In the genomic region with DNA sequence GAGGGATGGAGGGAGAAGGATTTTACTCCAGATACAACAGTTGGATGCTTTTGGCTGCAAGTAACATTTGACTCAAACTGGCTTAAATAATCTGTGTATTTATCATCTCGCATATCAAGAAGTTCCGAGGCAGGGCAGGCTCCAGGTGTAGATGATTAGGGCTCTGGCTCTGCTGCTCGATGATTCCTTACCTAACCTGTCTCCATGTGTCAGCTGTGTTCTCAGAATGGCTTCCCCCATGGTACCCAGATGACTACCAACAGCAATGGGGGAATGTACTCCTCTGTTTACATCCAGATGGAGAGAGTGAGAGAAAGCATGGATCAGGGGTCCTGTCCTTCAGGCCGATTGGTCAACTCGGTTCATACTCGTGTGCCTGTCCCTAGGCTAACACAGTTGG, we compare ENCODE assay signal across 30 cellular contexts.
"Had no signal": no experiment of that assay in that cellular context is flagged by ENCODE, and none has a peak within 500 bp of the region (broad histone marks: within the 10 kb centered on the region; RNA-seq: fewer than 3 reads in every experiment).

No MANE protein-coding gene starts in this region.

- FAIRE-seq: astrocyte, colon, TTC549 had no signal

- H3K27ac ChIP-seq: brain microvascular endothelial cell, esophagus squamous epithelium, gastroesophageal sphincter, VCaP had no signal

- H3K36me3 ChIP-seq: brain microvascular endothelial cell, esophagus squamous epithelium, gastroesophageal sphincter had no signal

- H3K9me3 ChIP-seq: esophagus squamous epithelium, gastroesophageal sphincter had no signal

- ATAC-seq: activated naive CD4-positive, alpha-beta T cell treated with anti-CD3 and anti-CD28 coated beads, Interleukin-2, amount 50 U/mL, for 72 hours; activated T-cell treated with anti-CD3 and anti-CD28 coated beads, Interleukin-2, amount 50 U/mL, for 72 hours; effector memory CD8-positive, alpha-beta T cell; gastroesophageal sphincter; WTC11 had no signal

- DNase-seq: activated CD4-positive, alpha-beta memory T cell treated with anti-CD3 and anti-CD28 coated beads, Interleukin-2, amount 10 ng/mL, durations not matched to agents 7 days and 5 days; activated CD4-positive, alpha-beta T cell treated with anti-CD3 and anti-CD28 coated beads for 1 hour; activated CD4-positive, alpha-beta T cell treated with anti-CD3 and anti-CD28 coated beads for 4 hours; activated CD4-positive, alpha-beta T cell treated with anti-CD3 and anti-CD28 coated beads, Interleukin-2, amount 10 ng/mL, durations not matched to agents 7 days and 5 days; activated CD4-positive, alpha-beta T cell treated with anti-CD3 and anti-CD28 coated beads, Interleukin-2, amount 50 U/mL, for 4 hours; activated CD8-positive, alpha-beta memory T cell treated with anti-CD3 and anti-CD28 coated beads, Interleukin-2, amount 50 U/mL, for 48 hours; activated gamma-delta T cell; activated naive CD4-positive, alpha-beta T cell; activated naive CD4-positive, alpha-beta T cell treated with anti-CD3 and anti-CD28 coated beads, Interleukin-2, amount 10 ng/mL, durations not matched to agents 7 days and 5 days; activated naive CD8-positive, alpha-beta T cell treated with anti-CD3 and anti-CD28 coated beads, Interleukin-2, amount 10 ng/mL, durations not matched to agents 7 days and 5 days; activated T-cell treated with anti-CD3 and anti-CD28 coated beads for 4 hours; activated T-cell treated with anti-CD3 and anti-CD28 coated beads, Interleukin-2, amount 50 U/mL, for 24 hours; activated T-cell treated with anti-CD3 and anti-CD28 coated beads, Interleukin-2, amount 50 U/mL, for 72 hours; brain microvascular endothelial cell; caudate nucleus; cortex of kidney; dermis blood vessel endothelial cell; effector CD4-positive, alpha-beta T cell; effector memory CD8-positive, alpha-beta T cell; erythroblast; esophagus squamous epithelium; foreskin melanocyte; T-helper 2 cell had no signal

- H3K4me3 ChIP-seq: esophagus squamous epithelium, gastroesophageal sphincter had no signal

- H3K4me1 ChIP-seq: gastroesophageal sphincter had no signal

- H3K27me3 ChIP-seq: brain microvascular endothelial cell had no signal
